Comparison of ENCODE assay signal across 18 cellular contexts in genomic region chr10:45457487-45457886, GRCh38.
DNase-seq lines count a peak whose midpoint lies in the region; ATAC-seq, FAIRE-seq and TF ChIP-seq lines count a peak whose summit lies in the region.
"Had no signal": no experiment of that assay in that cellular context is flagged by ENCODE, and none has a peak within 500 bp of the region (broad histone marks: within the 10 kb centered on the region; RNA-seq: fewer than 3 reads in every experiment).

No MANE protein-coding gene starts in this region.

- H3K4me1 Mint-ChIP-seq in activated CD8-positive, alpha-beta T cell treated with anti-CD3 and anti-CD28 coated beads, Interleukin-2, amount 10 ng/mL, durations not matched to agents 7 days and 5 days (ENCODE audit: low read depth) = peaks cover 74% of the 10 kb centered on the region
- peaks cover 4% of the 10 kb centered on the region for H3K4me1 Mint-ChIP-seq in activated CD8-positive, alpha-beta T cell treated with anti-CD3 and anti-CD28 coated beads for 36 hours (ENCODE audit: low read depth)
- peaks cover 18% of the 10 kb centered on the region for H3K4me1 Mint-ChIP-seq in glutamatergic neuron (ENCODE audit: low read depth, unreplicated experiment)
- peaks cover 67 to 83% of the 10 kb centered on the region in 2 donors for H3K4me1 Mint-ChIP-seq in stimulated activated naive B cell treated with anti-CD40 and anti-IgM and Interleukin-4, amounts not matched to agents 10 μg/mL and 1 μg/mL and 100 μg/mL, for 72 hours

- TF ChIP-seq CTCF in activated CD8-positive, alpha-beta T cell treated with anti-CD3 and anti-CD28 coated beads for 36 hours (IDR thresholded peaks at IDR 0.05) = no peak
- no peak for TF ChIP-seq CTCF in HepG2 (CRISPR knock-in tag; IDR thresholded peaks at IDR 0.05)
- TF ChIP-seq CTCF in right lobe of liver (IDR thresholded peaks at IDR 0.05) = no peak
- no peak for TF ChIP-seq CTCF in glutamatergic neuron (IDR thresholded peaks at IDR 0.05; ENCODE audit: partially characterized antibody, unreplicated experiment)
- no peak for TF ChIP-seq CTCF in foreskin keratinocyte (conservative IDR thresholded peaks at IDR 0.05)

- ATAC-seq in activated CD8-positive, alpha-beta T cell treated with anti-CD3 and anti-CD28 coated beads, Interleukin-2, amount 10 ng/mL, durations not matched to agents 7 days and 5 days = no peak
- ATAC-seq in activated CD8-positive, alpha-beta T cell treated with anti-CD3 and anti-CD28 coated beads for 36 hours = no peak
- ATAC-seq in HepG2 (no peak), right lobe of liver (no peak), foreskin keratinocyte (no peak)
- no peak for ATAC-seq in stimulated activated naive B cell treated with anti-CD40 and anti-IgM and Interleukin-4, amounts not matched to agents 10 μg/mL and 1 μg/mL and 100 μg/mL, for 72 hours (replicated peaks)

- H3K27me3 ChIP-seq in HepG2 (ENCODE audit: control insufficient read depth in 1 of 2, insufficient read depth in 2 of 2, low read length in 2 of 2) (no peaks in the 10 kb centered on the region), right lobe of liver (no peaks in the 10 kb centered on the region), foreskin keratinocyte (no peaks in the 10 kb centered on the region)
- H3K27me3 ChIP-seq: BLaER1 treated with 17β-estradiol and CSF1 and Interleukin-3, amounts not matched to agents 10 nM and 100 nM had no signal

- H3K27ac ChIP-seq in HepG2 (ENCODE audit: extremely low read length, insufficient read depth, low read length) = no peak overlapping the region
- H3K27ac ChIP-seq in right lobe of liver = no peak overlapping the region
- H3K27ac ChIP-seq in foreskin keratinocyte = no peak overlapping the region

- H3K9me3 Mint-ChIP-seq in activated CD8-positive, alpha-beta T cell treated with anti-CD3 and anti-CD28 coated beads, Interleukin-2, amount 10 ng/mL, durations not matched to agents 7 days and 5 days (ENCODE audit: insufficient read depth) = no peaks in the 10 kb centered on the region
- H3K9me3 Mint-ChIP-seq in activated CD8-positive, alpha-beta T cell treated with anti-CD3 and anti-CD28 coated beads for 36 hours = no peaks in the 10 kb centered on the region
- H3K9me3 Mint-ChIP-seq in glutamatergic neuron (ENCODE audit: unreplicated experiment) = peaks cover 2% of the 10 kb centered on the region
- no peaks in the 10 kb centered on the region for H3K9me3 Mint-ChIP-seq in stimulated activated naive B cell treated with anti-CD40 and anti-IgM and Interleukin-4, amounts not matched to agents 10 μg/mL and 1 μg/mL and 100 μg/mL, for 72 hours
- H3K9me3 Mint-ChIP-seq: CD4-positive, CD25-positive, alpha-beta regulatory T cell had no signal

- intact Hi-C loops in activated CD8-positive, alpha-beta T cell treated with anti-CD3 and anti-CD28 coated beads for 36 hours (cut with micrococcal nuclease) = loop anchor here (10.0 kb wide), 1 partner anchor 213 kb away; no protein-coding TSS in a partner anchor
- intact Hi-C loops in HepG2 (cut with micrococcal nuclease; ENCODE audit: unreplicated experiment) = no loop called here
- intact Hi-C loops in right lobe of liver (cut with DNase I) = no loop called here

- H3K27me3 Mint-ChIP-seq in activated CD8-positive, alpha-beta T cell treated with anti-CD3 and anti-CD28 coated beads, Interleukin-2, amount 10 ng/mL, durations not matched to agents 7 days and 5 days (ENCODE audit: low read depth) = no peaks in the 10 kb centered on the region
- no peaks in the 10 kb centered on the region for H3K27me3 Mint-ChIP-seq in activated CD8-positive, alpha-beta T cell treated with anti-CD3 and anti-CD28 coated beads for 36 hours
- H3K27me3 Mint-ChIP-seq in glutamatergic neuron (ENCODE audit: unreplicated experiment) = no peaks in the 10 kb centered on the region
- no peaks in the 10 kb centered on the region for H3K27me3 Mint-ChIP-seq in stimulated activated naive B cell treated with anti-CD40 and anti-IgM and Interleukin-4, amounts not matched to agents 10 μg/mL and 1 μg/mL and 100 μg/mL, for 72 hours
- H3K27me3 Mint-ChIP-seq: CD4-positive, CD25-positive, alpha-beta regulatory T cell had no signal

- H3K9ac ChIP-seq in HepG2 (ENCODE audit: insufficient read depth, low read depth, low read length) = no peak overlapping the region
- H3K9ac ChIP-seq: BLaER1 treated with 17β-estradiol and CSF1 and Interleukin-3, amounts not matched to agents 10 nM and 100 nM had no signal

- CTCF ChIA-PET in activated CD8-positive, alpha-beta T cell treated with anti-CD3 and anti-CD28 coated beads, Interleukin-2, amount 10 ng/mL, durations not matched to agents 7 days and 5 days (lab: Charles Lee) = no interaction called here
- CTCF ChIA-PET in activated CD8-positive, alpha-beta T cell treated with anti-CD3 and anti-CD28 coated beads for 36 hours (lab: Charles Lee) = no interaction called here
- CTCF ChIA-PET in HepG2 (lab: Yijun Ruan, JAX; ENCODE audit: low intra/inter-chr PET ratio, low total read pairs) = no interaction called here

- no peaks in the 10 kb centered on the region for H4K20me1 ChIP-seq in HepG2 (ENCODE audit: insufficient read depth, low read length)
- H4K20me1 ChIP-seq: BLaER1 treated with 17β-estradiol and CSF1 and Interleukin-3, amounts not matched to agents 10 nM and 100 nM had no signal

- H3K4me1 ChIP-seq in HepG2 (ENCODE audit: insufficient read depth, low read length) (no peaks in the 10 kb centered on the region), right lobe of liver (peaks cover 0 to 19% (median 12%) of the 10 kb centered on the region in 4 donors), foreskin keratinocyte (no peaks in the 10 kb centered on the region)
- H3K4me1 ChIP-seq: HAP-1 had no signal

- no peak overlapping the region for H3K4me3 ChIP-seq in HepG2 (replicated peaks in 1 of 3; ENCODE audit: insufficient read depth in 1 of 3, low read depth in 2 of 3, low read length in 3 of 3)
- H3K4me3 ChIP-seq in right lobe of liver = no peak overlapping the region
- H3K4me3 ChIP-seq: BLaER1 treated with 17β-estradiol and CSF1 and Interleukin-3, amounts not matched to agents 10 nM and 100 nM; HAP-1 had no signal

- POLR2A ChIA-PET in activated CD8-positive, alpha-beta T cell treated with anti-CD3 and anti-CD28 coated beads, Interleukin-2, amount 10 ng/mL, durations not matched to agents 7 days and 5 days (lab: Charles Lee) = no interaction called here
- POLR2A ChIA-PET in activated CD8-positive, alpha-beta T cell treated with anti-CD3 and anti-CD28 coated beads for 36 hours (lab: Charles Lee) = no interaction called here
- POLR2A ChIA-PET in HepG2 (lab: Yijun Ruan, JAX) = no interaction called here

- H3K36me3 Mint-ChIP-seq in activated CD8-positive, alpha-beta T cell treated with anti-CD3 and anti-CD28 coated beads, Interleukin-2, amount 10 ng/mL, durations not matched to agents 7 days and 5 days (ENCODE audit: low read depth) = peaks cover 44% of the 10 kb centered on the region
- H3K36me3 Mint-ChIP-seq in activated CD8-positive, alpha-beta T cell treated with anti-CD3 and anti-CD28 coated beads for 36 hours (ENCODE audit: low read depth) = peaks cover 12% of the 10 kb centered on the region
- peaks cover 6% of the 10 kb centered on the region for H3K36me3 Mint-ChIP-seq in glutamatergic neuron (ENCODE audit: unreplicated experiment)
- peaks cover 44 to 54% of the 10 kb centered on the region in 2 donors for H3K36me3 Mint-ChIP-seq in stimulated activated naive B cell treated with anti-CD40 and anti-IgM and Interleukin-4, amounts not matched to agents 10 μg/mL and 1 μg/mL and 100 μg/mL, for 72 hours

- H3K9me3 ChIP-seq in HepG2 (ENCODE audit: low read length) (no peaks in the 10 kb centered on the region), right lobe of liver (no peaks in the 10 kb centered on the region)
- H3K9me3 ChIP-seq: BLaER1 treated with 17β-estradiol and CSF1 and Interleukin-3, amounts not matched to agents 10 nM and 100 nM; HAP-1 had no signal

- H3K79me2 ChIP-seq in HepG2 (ENCODE audit: insufficient read depth, low read length) = no peaks in the 10 kb centered on the region

- H3K4me3 Mint-ChIP-seq in activated CD8-positive, alpha-beta T cell treated with anti-CD3 and anti-CD28 coated beads, Interleukin-2, amount 10 ng/mL, durations not matched to agents 7 days and 5 days = no peak overlapping the region
- no peak overlapping the region for H3K4me3 Mint-ChIP-seq in activated CD8-positive, alpha-beta T cell treated with anti-CD3 and anti-CD28 coated beads for 36 hours
- H3K4me3 Mint-ChIP-seq in glutamatergic neuron (ENCODE audit: unreplicated experiment) = no peak overlapping the region
- no peak overlapping the region for H3K4me3 Mint-ChIP-seq in stimulated activated naive B cell treated with anti-CD40 and anti-IgM and Interleukin-4, amounts not matched to agents 10 μg/mL and 1 μg/mL and 100 μg/mL, for 72 hours
- H3K4me3 Mint-ChIP-seq: CD4-positive, CD25-positive, alpha-beta regulatory T cell had no signal

- no peak overlapping the region for H3K4me2 ChIP-seq in HepG2 (ENCODE audit: low read depth, low read length)

- TF ChIP-seq POLR2A in HepG2 (IDR thresholded peaks at IDR 0.05; ENCODE audit: insufficient read depth in 1 of 2, low read depth in 2 of 2, low read length in 2 of 2) (no peak), right lobe of liver (IDR thresholded peaks at IDR 0.05) (no peak)

- DNase-seq in activated CD8-positive, alpha-beta T cell treated with anti-CD3 and anti-CD28 coated beads, Interleukin-2, amount 10 ng/mL, durations not matched to agents 7 days and 5 days = no peak
- no peak for DNase-seq in activated CD8-positive, alpha-beta T cell treated with anti-CD3 and anti-CD28 coated beads for 36 hours
- DNase-seq in HepG2 (ENCODE audit: low spot score) (no peak), right lobe of liver (no peak), glutamatergic neuron (no peak), NCI-H748 treated with DMSO at 0.1 percent for 48 hours (lab: John Stamatoyannopoulos, UW) (no peak), foreskin keratinocyte (no peak)
- DNase-seq in stimulated activated naive B cell treated with anti-CD40 and anti-IgM and Interleukin-4, amounts not matched to agents 10 μg/mL and 1 μg/mL and 100 μg/mL, for 72 hours = no peak
- DNase-seq: 8988T; AML-193; CD4-positive, CD25-positive, alpha-beta regulatory T cell; DND-41; GDM1 had no signal

- BruUV-seq in HepG2 (replicated peaks; lab: Mats Ljungman, UMichigan) = no TSS peak

- H3K27ac Mint-ChIP-seq in activated CD8-positive, alpha-beta T cell treated with anti-CD3 and anti-CD28 coated beads, Interleukin-2, amount 10 ng/mL, durations not matched to agents 7 days and 5 days = peak overlapping the region; percentile 58
- no peak overlapping the region for H3K27ac Mint-ChIP-seq in activated CD8-positive, alpha-beta T cell treated with anti-CD3 and anti-CD28 coated beads for 36 hours
- peak overlapping the region; percentile 18 for H3K27ac Mint-ChIP-seq in glutamatergic neuron (ENCODE audit: unreplicated experiment)
- H3K27ac Mint-ChIP-seq in stimulated activated naive B cell treated with anti-CD40 and anti-IgM and Interleukin-4, amounts not matched to agents 10 μg/mL and 1 μg/mL and 100 μg/mL, for 72 hours = peak overlapping the region; percentile 75

- 95% methylated on average over 5 of the region's 8 CpGs for WGBS in HepG2 (ENCODE audit: low lambda C conversion rate)
- WGBS in right lobe of liver (ENCODE audit: insufficient coverage, low coverage, low lambda C conversion rate, missing lambda C conversion rate) = 90% methylated on average over 5 of the region's 8 CpGs

- no peak overlapping the region for H2AFZ ChIP-seq in HepG2 (ENCODE audit: low read length)

- FAIRE-seq in HepG2 (lab: Jason Lieb, UNC) = no peak
- FAIRE-seq: GM12892, H1, HTR-8/SVneo had no signal

- in situ Hi-C loops in HepG2 (cut with HindIII; ENCODE audit: extremely low pct_ligation_motif_present, low pct_unique_long_range_greater_than_20kb) = no loop called here

- no peak for TF ChIP-seq RAD21 in HepG2 (CRISPR knock-in tag; IDR thresholded peaks at IDR 0.05)

- TF ChIP-seq EP300 in HepG2 (IDR thresholded peaks at IDR 0.05; ENCODE audit: low read depth in 2 of 2, low read length in 2 of 2) (no peak), HepG2 (CRISPR knock-in tag; IDR thresholded peaks at IDR 0.05; ENCODE audit: borderline replicate concordance) (no peak)

- H3K36me3 ChIP-seq in HepG2 (replicated peaks in 1 of 2; ENCODE audit: control insufficient read depth in 1 of 2, insufficient read depth in 2 of 2, low read length in 2 of 2) (peaks cover 10 to 37% of the 10 kb centered on the region in 2 experiments; a peak in 4 of 5 replicates), right lobe of liver (peaks cover 0 to 42% (median 4%) of the 10 kb centered on the region in 4 donors)
- H3K36me3 ChIP-seq: HAP-1 had no signal
